9 cellular contexts compared by ENCODE assay signal in genomic region chr6:118665011-118665410, GRCh38. TPM values are rescaled to one million over a fixed set of nuclear protein-coding genes. Genes with fewer than 3 reads are reported as not detected.
DNase-seq lines count a peak whose midpoint lies in the region; ATAC-seq lines count a peak whose summit lies in the region.
"Had no signal": no experiment of that assay in that cellular context is flagged by ENCODE, and none has a peak within 500 bp of the region (broad histone marks: within the 10 kb centered on the region; RNA-seq: fewer than 3 reads in every experiment).

No MANE protein-coding gene starts in this region.

- H3K27me3 Mint-ChIP-seq in activated naive CD4-positive, alpha-beta T cell treated with anti-CD3 and anti-CD28 coated beads for 36 hours (ENCODE audit: low read depth), result no peaks in the 10 kb centered on the region
- H3K27me3 Mint-ChIP-seq in central memory CD8-positive, alpha-beta T cell, result no peaks in the 10 kb centered on the region

- WGBS in thymus, result 58% methylated on average over 3 of the region's 3 CpGs

- intact Hi-C loops in activated naive CD4-positive, alpha-beta T cell treated with anti-CD3 and anti-CD28 coated beads for 36 hours (cut with micrococcal nuclease), result loop anchor here (2.0 kb wide), 1 partner anchor 14 kb away; the partner anchor contains the start of gene CEP85L

- no peaks in the 10 kb centered on the region for H3K9me3 Mint-ChIP-seq in activated naive CD4-positive, alpha-beta T cell treated with anti-CD3 and anti-CD28 coated beads for 36 hours
- H3K9me3 Mint-ChIP-seq in central memory CD8-positive, alpha-beta T cell, result no peaks in the 10 kb centered on the region

- peaks cover 79% of the 10 kb centered on the region for H3K4me1 Mint-ChIP-seq in activated naive CD4-positive, alpha-beta T cell treated with anti-CD3 and anti-CD28 coated beads for 36 hours (ENCODE audit: low read depth)
- H3K4me1 Mint-ChIP-seq in central memory CD8-positive, alpha-beta T cell, result peaks cover 64% of the 10 kb centered on the region

- no peak overlapping the region for H3K4me3 ChIP-seq in thymus (ENCODE audit: low read length)

- CTCF ChIA-PET in activated naive CD4-positive, alpha-beta T cell treated with anti-CD3 and anti-CD28 coated beads for 36 hours (lab: Charles Lee), result interaction anchor here (0.7 to 1.5 kb wide), 8 partner anchors 13 to 232 kb away, joined by 3 to 5 read pairs (median 4); no protein-coding TSS in a partner anchor

- H3K9me3 ChIP-seq in thymus (ENCODE audit: control insufficient read depth), result no peaks in the 10 kb centered on the region

- peak; percentile 38 for DNase-seq in activated naive CD4-positive, alpha-beta T cell treated with anti-CD3 and anti-CD28 coated beads for 36 hours
- DNase-seq in activated naive CD4-positive, alpha-beta T cell treated with Interleukin-2 at 50 U/mL for 16 hours, result no peak
- DNase-seq in LHCN-M2 (ENCODE audit: low read depth) (peak; percentile 25), NCI-H128 (lab: John Stamatoyannopoulos, UW; ENCODE audit: unreplicated experiment) (no peak), putamen (ENCODE audit: low spot score) (no peak)
- no peak for DNase-seq in central memory CD8-positive, alpha-beta T cell (ENCODE audit: low spot score in 2 of 2)
- no peak for DNase-seq in stimulated activated CD4-positive, alpha-beta T cell treated with anti-CD3 and anti-CD28 coated beads, Interleukin-4, amount 100 ng/mL, for 1 hour
- DNase-seq: stimulated activated naive CD4-positive, alpha-beta T cell treated with Interleukin-2 at 50 U/mL for 16 hours had no signal

- no peaks in the 10 kb centered on the region for H3K27me3 ChIP-seq in thymus (ENCODE audit: control insufficient read depth, insufficient read depth)

- H3K36me3 ChIP-seq in thymus (ENCODE audit: control insufficient read depth, insufficient read depth), result no peaks in the 10 kb centered on the region

- ATAC-seq in central memory CD8-positive, alpha-beta T cell (replicated peaks; ENCODE audit: extremely low read depth, poor library complexity, severe bottlenecking), result no peak

- peak overlapping the region; percentile 88 for H3K4me3 Mint-ChIP-seq in activated naive CD4-positive, alpha-beta T cell treated with anti-CD3 and anti-CD28 coated beads for 36 hours
- H3K4me3 Mint-ChIP-seq in central memory CD8-positive, alpha-beta T cell, result peak overlapping the region; percentile 73

- peaks cover 9% of the 10 kb centered on the region for H3K36me3 Mint-ChIP-seq in activated naive CD4-positive, alpha-beta T cell treated with anti-CD3 and anti-CD28 coated beads for 36 hours (ENCODE audit: low read depth)
- H3K36me3 Mint-ChIP-seq in central memory CD8-positive, alpha-beta T cell (ENCODE audit: insufficient read depth), result peaks cover 11% of the 10 kb centered on the region

- H3K27ac ChIP-seq in thymus (ENCODE audit: low read depth), result peak overlapping the region; percentile 61

- H3K27ac Mint-ChIP-seq in activated naive CD4-positive, alpha-beta T cell treated with anti-CD3 and anti-CD28 coated beads for 36 hours, result peak overlapping the region; percentile 92
- H3K27ac Mint-ChIP-seq in central memory CD8-positive, alpha-beta T cell (ENCODE audit: low read depth), result peak overlapping the region; percentile 82

- peaks cover 14% of the 10 kb centered on the region for H3K4me1 ChIP-seq in thymus (ENCODE audit: control insufficient read depth, insufficient read depth, low read length)

RNA-seq across cellular contexts. Expression of gene CEP85L, which starts 13.6 kb away (rescaled TPM):
- 10 to 100 TPM; 31.4 to 31.9 TPM for total RNA-seq in activated naive CD4-positive, alpha-beta T cell treated with anti-CD3 and anti-CD28 coated beads for 36 hours
- 9.6 and 10.9 TPM in 2 replicates for total RNA-seq in LHCN-M2 (2014; rRNA removed)
- 1.5 TPM for polyA plus RNA-seq in LHCN-M2 (2012)
- 24.6 TPM for polyA plus RNA-seq in thymus

Comparison
In these comparisons a context has a peak if more than half of its experiments do, and no peak if none do; other contexts are left out.
1. DNase-seq: peak in activated naive CD4-positive, alpha-beta T cell treated with anti-CD3 and anti-CD28 coated beads for 36 hours (single experiment) and LHCN-M2 (single experiment); none in activated naive CD4-positive, alpha-beta T cell treated with Interleukin-2 at 50 U/mL for 16 hours (single experiment), central memory CD8-positive, alpha-beta T cell (0 of 2), NCI-H128 (single experiment), putamen (single experiment) and stimulated activated CD4-positive, alpha-beta T cell treated with anti-CD3 and anti-CD28 coated beads, Interleukin-4, amount 100 ng/mL, for 1 hour (single experiment).